ENCODE assay signal across 9 cellular contexts in the genomic region with DNA sequence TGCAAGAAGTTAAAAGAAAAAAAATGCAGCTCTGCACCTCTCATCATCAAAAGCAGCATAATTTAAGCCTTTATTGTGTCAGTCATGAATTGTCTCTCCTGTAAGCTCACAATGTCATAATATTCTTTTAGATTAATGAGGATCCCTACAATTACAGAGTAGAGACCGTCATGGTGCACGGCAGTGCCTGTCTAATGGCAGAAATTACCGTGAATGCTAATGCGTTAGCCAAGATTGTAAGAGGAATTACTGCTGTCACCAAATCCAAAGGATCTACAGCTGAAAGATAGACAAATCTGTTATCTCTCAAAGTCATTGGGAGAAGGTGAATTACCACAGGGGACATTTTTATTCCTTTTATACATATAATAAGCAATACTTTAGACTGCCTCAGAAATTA.
"Had no signal": no experiment of that assay in that cellular context is flagged by ENCODE, and none has a peak within 500 bp of the region (broad histone marks: within the 10 kb centered on the region; RNA-seq: fewer than 3 reads in every experiment).

No MANE protein-coding gene starts in this region.

- H3K36me3 ChIP-seq: HAP-1 had no signal

- H3K9ac ChIP-seq: GM23248 had no signal

- H3K27ac ChIP-seq: GM23248, HL-60 had no signal

- H3K9me3 ChIP-seq: HAP-1 had no signal

- H3K4me3 ChIP-seq: GM23248, HAP-1 had no signal

- DNase-seq: GM23248, GOT3, H7, HFFc6, KBM-7 had no signal

- H2AFZ ChIP-seq: GM23248 had no signal

- ATAC-seq: HCT116, HepG2 had no signal
